In genomic region chr16:67537636-67538591, GRCh38 we compare ENCODE assay signal across 1 cellular context.
TF ChIP-seq lines count a peak whose summit lies in the region.

No MANE protein-coding gene starts in this region.

TF ChIP-seq in HepG2, 621 proteins besides CTCF, POLR2A, EP300 and RAD21 (continued from another document and continues in another):
- TF ChIP-seq LRRFIP1 (CRISPR knock-in tag; conservative IDR thresholded peaks at IDR 0.05) (no peak), ZNF224 (CRISPR knock-in tag; IDR thresholded peaks at IDR 0.05) (no peak), ZNF567 (CRISPR knock-in tag; IDR thresholded peaks at IDR 0.05; ENCODE audit: borderline replicate concordance) (no peak), TCF7 (IDR thresholded peaks at IDR 0.05; ENCODE audit: low read depth) (no peak), ZNF451 (CRISPR knock-in tag; IDR thresholded peaks at IDR 0.05) (no peak), MXD4 (CRISPR knock-in tag; IDR thresholded peaks at IDR 0.05) (no peak), PCBP2 (optimal IDR thresholded peaks at IDR 0.05; ENCODE audit: low read depth, low read length, poor library complexity, severe bottlenecking) (no peak), ZNF549 (CRISPR knock-in tag; IDR thresholded peaks at IDR 0.05) (no peak), ZMAT5 (CRISPR knock-in tag; IDR thresholded peaks at IDR 0.05; ENCODE audit: borderline replicate concordance, low read depth) (no peak), ZNF142 (CRISPR knock-in tag; IDR thresholded peaks at IDR 0.05) (no peak), MYPOP (CRISPR knock-in tag; IDR thresholded peaks at IDR 0.05) (no peak; the same call in 1 of the 2 replicates), ZNF430 (CRISPR knock-in tag; IDR thresholded peaks at IDR 0.05) (no peak), SIN3A (IDR thresholded peaks at IDR 0.05; ENCODE audit: borderline replicate concordance, low read depth, low read length) (no peak), ASH2L (IDR thresholded peaks at IDR 0.05; ENCODE audit: insufficient read length, low read depth, low read length) (peak; percentile 53), GRHL1 (CRISPR knock-in tag; conservative IDR thresholded peaks at IDR 0.05) (no peak), RFXANK (CRISPR knock-in tag; IDR thresholded peaks at IDR 0.05) (no peak), ZNF33B (CRISPR knock-in tag; IDR thresholded peaks at IDR 0.05) (no peak), ZBTB49 (CRISPR knock-in tag; IDR thresholded peaks at IDR 0.05; ENCODE audit: borderline replicate concordance) (no peak), RELA (CRISPR knock-in tag; IDR thresholded peaks at IDR 0.05) (no peak), ELF1 (CRISPR knock-in tag; IDR thresholded peaks at IDR 0.05) (peak; percentile 67), MIXL1 (CRISPR knock-in tag; IDR thresholded peaks at IDR 0.05) (no peak), KDM6A (CRISPR knock-in tag; IDR thresholded peaks at IDR 0.05; ENCODE audit: low read depth) (no peak), ARNT2 (CRISPR knock-in tag; IDR thresholded peaks at IDR 0.05; ENCODE audit: low read depth) (no peak), HMGA1 (CRISPR knock-in tag; conservative IDR thresholded peaks at IDR 0.05) (no peak), ZNF30 (CRISPR knock-in tag; IDR thresholded peaks at IDR 0.05) (no peak), ZNF280B (CRISPR knock-in tag; IDR thresholded peaks at IDR 0.05; ENCODE audit: borderline replicate concordance) (no peak), ZSCAN30 (CRISPR knock-in tag; IDR thresholded peaks at IDR 0.05) (no peak), ZBTB1 (CRISPR knock-in tag; IDR thresholded peaks at IDR 0.05; ENCODE audit: borderline replicate concordance) (no peak), CCDC6 (CRISPR knock-in tag; IDR thresholded peaks at IDR 0.05) (no peak), SMC3 (IDR thresholded peaks at IDR 0.05; ENCODE audit: low read length) (no peak), ATF4 (CRISPR knock-in tag; IDR thresholded peaks at IDR 0.05) (no peak), SATB2 (CRISPR knock-in tag; IDR thresholded peaks at IDR 0.05) (no peak), EZH2 (conservative IDR thresholded peaks at IDR 0.05; ENCODE audit: low read depth, low read length) (no peak), U2AF1 (optimal IDR thresholded peaks at IDR 0.05; ENCODE audit: low read depth, low read length) (no peak), MIER2 (CRISPR knock-in tag; IDR thresholded peaks at IDR 0.05) (no peak), NR2F2 (IDR thresholded peaks at IDR 0.05; ENCODE audit: borderline replicate concordance, low read depth) (no peak), ZNF639 (CRISPR knock-in tag; conservative IDR thresholded peaks at IDR 0.05) (no peak; the same call in 1 of the 2 replicates), MYC (CRISPR knock-in tag; IDR thresholded peaks at IDR 0.05; ENCODE audit: borderline replicate concordance) (peak; percentile 71; the same call in 1 of the 2 replicates), NFRKB (IDR thresholded peaks at IDR 0.05) (no peak), ZFP1 (CRISPR knock-in tag; IDR thresholded peaks at IDR 0.05) (no peak), ZFY (CRISPR knock-in tag; IDR thresholded peaks at IDR 0.05) (peak; percentile 67), MAFF (IDR thresholded peaks at IDR 0.05; ENCODE audit: low read depth, low read length) (no peak), ZNF761 (CRISPR knock-in tag; conservative IDR thresholded peaks at IDR 0.05) (no peak; the same call in 1 of the 2 replicates), LCORL (IDR thresholded peaks at IDR 0.05) (no peak), LCORL (CRISPR knock-in tag; IDR thresholded peaks at IDR 0.05) (no peak), ZNF230 (CRISPR knock-in tag; IDR thresholded peaks at IDR 0.05) (peak; percentile 22; the same call in 1 of the 2 replicates), GMEB1 (CRISPR knock-in tag; IDR thresholded peaks at IDR 0.05; ENCODE audit: borderline replicate concordance) (no peak), KLF11 (CRISPR knock-in tag; IDR thresholded peaks at IDR 0.05) (no peak), ZNF264 (CRISPR knock-in tag; IDR thresholded peaks at IDR 0.05) (0 out of 2 replicates have a peak, but pooled peaks have one; percentile 68), KDM2A (CRISPR knock-in tag; IDR thresholded peaks at IDR 0.05; ENCODE audit: borderline replicate concordance, low read depth) (no peak; the same call in none of the 2 replicates)
